ENCODE assay signal across 8 cellular contexts in genomic region chr6:109096198-109096597, GRCh38. TPM values are rescaled to one million over a fixed set of nuclear protein-coding genes. Genes with fewer than 3 reads are reported as not detected.
DNase-seq lines count a peak whose midpoint lies in the region; ATAC-seq and TF ChIP-seq lines count a peak whose summit lies in the region.

No MANE protein-coding gene starts in this region.

- peak overlapping the region; percentile 80 for H3K4me3 ChIP-seq in GM08714 (ENCODE audit: low read length)
- H3K4me3 ChIP-seq in epithelial cell of esophagus (ENCODE audit: low read length), result peak overlapping the region; percentile 93
- peak overlapping the region; percentile 50 to 72 for H3K4me3 ChIP-seq in prostate gland

- no peak for ATAC-seq in HG03175 (IDR thresholded peaks at IDR 0.05; ENCODE audit: unreplicated experiment)

- no peaks in the 10 kb centered on the region for H3K27me3 ChIP-seq in prostate gland (replicated peaks; ENCODE audit: insufficient read depth)

- no peaks in the 10 kb centered on the region for H3K36me3 ChIP-seq in prostate gland

- peak; percentile 46 for DNase-seq in OCI-M1 (lab: John Stamatoyannopoulos, UW)
- DNase-seq in epithelial cell of esophagus (ENCODE audit: low read depth), result no peak
- no peak for DNase-seq in prostate gland (ENCODE audit: low spot score)
- no peak for DNase-seq in NCI-H510A (lab: John Stamatoyannopoulos, UW)
- no peak for DNase-seq in NCI-H187 treated with DMSO at 0.1 percent for 48 hours (lab: John Stamatoyannopoulos, UW)
- DNase-seq in NCI-H1092 treated with DMSO at 0.1 percent for 48 hours (lab: John Stamatoyannopoulos, UW), result no peak

- H3K27ac ChIP-seq in prostate gland, result no peak overlapping the region

- H3K4me1 ChIP-seq in prostate gland (replicated peaks), result no peaks in the 10 kb centered on the region

- intact Hi-C loops in prostate gland (cut with DNase I), result no loop called here

- TF ChIP-seq CTCF in epithelial cell of esophagus (IDR thresholded peaks at IDR 0.05; ENCODE audit: insufficient read depth, low read depth, low read length, missing control alignments), result no peak
- TF ChIP-seq CTCF in prostate gland (IDR thresholded peaks at IDR 0.05), result no peak

- no peak for TF ChIP-seq POLR2A in prostate gland (IDR thresholded peaks at IDR 0.05)

- no peaks in the 10 kb centered on the region for H3K9me3 ChIP-seq in prostate gland

- 48% methylated on average over 6 of the region's 6 CpGs for WGBS in prostate gland

RNA-seq across cellular contexts. Expression of gene CEP57L1, which starts 0.9 kb away (rescaled TPM):
- total RNA-seq in prostate gland, result 10 to 100 TPM in 1 of 2 donors, 1 to 10 TPM in 1; 9.9 to 11.8 TPM

RNA-seq across cellular contexts. Expression of gene SESN1, which starts 1.6 kb away (rescaled TPM):
- 100 to 1,000 TPM in 1 of 2 donors, 10 to 100 TPM in 1; 92.2 to 140 TPM for total RNA-seq in prostate gland
